28 cellular contexts compared by ENCODE assay signal in the genomic region with DNA sequence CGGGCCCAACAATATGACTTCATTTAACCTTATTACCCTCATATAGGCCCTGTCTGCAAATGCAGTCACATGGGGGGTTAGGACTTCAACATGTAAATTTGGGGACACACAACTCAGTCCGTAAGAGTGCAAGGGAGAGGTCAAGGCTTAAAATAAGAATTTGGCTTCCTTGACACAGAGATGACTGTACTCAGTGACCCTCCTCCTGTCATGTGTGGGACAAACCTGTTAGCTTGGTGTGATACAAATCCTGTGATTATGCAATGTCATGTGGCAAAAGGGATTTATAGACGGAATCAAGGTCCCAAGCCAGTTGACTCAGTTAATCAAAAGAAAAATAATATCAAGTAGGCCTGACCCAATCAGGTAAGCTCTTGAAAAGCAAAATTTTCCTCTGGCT. TPM values are rescaled to one million over a fixed set of nuclear protein-coding genes. Genes with fewer than 3 reads are reported as not detected.
DNase-seq lines count a peak whose midpoint lies in the region; ATAC-seq, FAIRE-seq and TF ChIP-seq lines count a peak whose summit lies in the region.
"Had no signal": no experiment of that assay in that cellular context is flagged by ENCODE, and none has a peak within 500 bp of the region (broad histone marks: within the 10 kb centered on the region; RNA-seq: fewer than 3 reads in every experiment).

No MANE protein-coding gene starts in this region.

- no peaks in the 10 kb centered on the region for H3K9me3 ChIP-seq in HepG2 (ENCODE audit: low read length)
- no peaks in the 10 kb centered on the region for H3K9me3 ChIP-seq in right lobe of liver
- H3K9me3 ChIP-seq in adrenal gland (replicated peaks in 1 of 3) = no peaks in the 10 kb centered on the region
- H3K9me3 ChIP-seq in esophagus (ENCODE audit: control insufficient read depth in 2 of 2, insufficient read depth in 1 of 2, low read depth in 1 of 2, low read length in 1 of 2) = no peaks in the 10 kb centered on the region
- H3K9me3 ChIP-seq in osteoblast (ENCODE audit: low read depth, low read length) = no peaks in the 10 kb centered on the region
- H3K9me3 ChIP-seq: BE2C, BLaER1 had no signal

- POLR2A ChIA-PET in HepG2 (lab: Yijun Ruan, JAX) = interaction anchor here (1.7 kb wide), 1 partner anchor 30 kb away, joined by 4 read pairs; no protein-coding TSS in a partner anchor

- H3K27me3 ChIP-seq in HepG2 (ENCODE audit: control insufficient read depth in 1 of 2, insufficient read depth in 2 of 2, low read length in 2 of 2) = peaks cover 3 to 49% of the 10 kb centered on the region in 2 experiments
- H3K27me3 ChIP-seq in right lobe of liver = no peaks in the 10 kb centered on the region
- no peaks in the 10 kb centered on the region for H3K27me3 ChIP-seq in adrenal gland
- no peaks in the 10 kb centered on the region for H3K27me3 ChIP-seq in esophagus (ENCODE audit: control insufficient read depth in 1 of 2, insufficient read depth in 2 of 2, low read length in 2 of 2)
- H3K27me3 ChIP-seq in osteoblast (ENCODE audit: insufficient read depth, low read length) = no peaks in the 10 kb centered on the region
- H3K27me3 ChIP-seq: BE2C, BLaER1 had no signal

- no peak overlapping the region for H3K4me2 ChIP-seq in HepG2 (ENCODE audit: low read depth, low read length)
- no peak overlapping the region for H3K4me2 ChIP-seq in osteoblast (ENCODE audit: insufficient read depth, low read length)
- H3K4me2 ChIP-seq: BLaER1 had no signal

- H2AFZ ChIP-seq in HepG2 (ENCODE audit: low read length) (no peak overlapping the region), osteoblast (ENCODE audit: low read length) (no peak overlapping the region)

- no peak overlapping the region for H3K4me3 ChIP-seq in HepG2 (replicated peaks in 1 of 3; ENCODE audit: insufficient read depth in 1 of 3, low read depth in 2 of 3, low read length in 3 of 3)
- no peak overlapping the region for H3K4me3 ChIP-seq in right lobe of liver
- no peak overlapping the region for H3K4me3 ChIP-seq in adrenal gland
- no peak overlapping the region for H3K4me3 ChIP-seq in esophagus (ENCODE audit: low read depth in 1 of 2, low read length in 2 of 2)
- H3K4me3 ChIP-seq in osteoblast (ENCODE audit: insufficient read depth, low read length) = no peak overlapping the region
- H3K4me3 ChIP-seq: BLaER1, GM12878 had no signal

- TF ChIP-seq POLR2A in HepG2 (IDR thresholded peaks at IDR 0.05; ENCODE audit: insufficient read depth in 1 of 2, low read depth in 2 of 2, low read length in 2 of 2) (no peak), right lobe of liver (IDR thresholded peaks at IDR 0.05) (no peak), adrenal gland (IDR thresholded peaks at IDR 0.05) (no peak)

- WGBS in HepG2 (ENCODE audit: low lambda C conversion rate) = 41% methylated on average over 3 of the region's 3 CpGs
- 94% methylated on average over 2 of the region's 3 CpGs for WGBS in right lobe of liver (ENCODE audit: insufficient coverage, low coverage, low lambda C conversion rate, missing lambda C conversion rate)
- 42 to 52% (median 48%) methylated on average over 3 of the region's 3 CpGs for WGBS in adrenal gland, 4 donors
- WGBS in esophagus, 2 donors = 76 to 82% methylated on average over 3 of the region's 3 CpGs

- H3K27ac ChIP-seq in HepG2 (ENCODE audit: extremely low read length, insufficient read depth, low read length) (no peak overlapping the region), right lobe of liver (no peak overlapping the region), adrenal gland (peak overlapping the region in 4 of 5 donors; percentile 20 to 97 (median 70)), esophagus (ENCODE audit: low read depth in 2 of 2, low read length in 1 of 2) (peak overlapping the region; percentile 30 to 80), osteoblast (ENCODE audit: low read depth, low read length) (no peak overlapping the region)
- H3K27ac ChIP-seq: BLaER1 had no signal

- H4K20me1 ChIP-seq in HepG2 (ENCODE audit: insufficient read depth, low read length) (no peaks in the 10 kb centered on the region), osteoblast (ENCODE audit: insufficient read depth, low read length) (no peaks in the 10 kb centered on the region)
- H4K20me1 ChIP-seq: BLaER1 had no signal

- peaks cover 36% of the 10 kb centered on the region for H3K4me1 ChIP-seq in HepG2 (ENCODE audit: insufficient read depth, low read length)
- H3K4me1 ChIP-seq in right lobe of liver = no peaks in the 10 kb centered on the region
- peaks cover 7 to 12% of the 10 kb centered on the region in 2 donors for H3K4me1 ChIP-seq in adrenal gland (replicated peaks in 1 of 2)
- peaks cover 2 to 7% of the 10 kb centered on the region in 2 donors for H3K4me1 ChIP-seq in esophagus (ENCODE audit: control insufficient read depth in 2 of 2, insufficient read depth in 2 of 2, low read length in 1 of 2)
- no peaks in the 10 kb centered on the region for H3K4me1 ChIP-seq in osteoblast (ENCODE audit: insufficient read depth, low read length)
- H3K4me1 ChIP-seq: BE2C, BLaER1 had no signal

- in situ Hi-C loops in HepG2 (cut with HindIII; ENCODE audit: extremely low pct_ligation_motif_present, low pct_unique_long_range_greater_than_20kb) = no loop called here

- DNase-seq in HepG2 (ENCODE audit: low spot score) = no peak
- DNase-seq in right lobe of liver = no peak
- peak in 4 of 7 donors; percentile 47 to 72 (median 63) for DNase-seq in adrenal gland
- peak; percentile 41 for DNase-seq in osteoblast (ENCODE audit: insufficient read length, low spot score, missing footprints)
- DNase-seq in NCI-H128 (lab: John Stamatoyannopoulos, UW; ENCODE audit: unreplicated experiment) = no peak
- DNase-seq in SKM-1 treated with dmso at 0.1 percent for 144 hours (lab: John Stamatoyannopoulos, UW; ENCODE audit: unreplicated experiment) = no peak
- DNase-seq: 8988T; ACHN; BE2C; C1 segment of cervical spinal cord; CD4-positive, alpha-beta memory T cell; CD4-positive, CD25-positive, alpha-beta regulatory T cell; CD8-positive, alpha-beta memory T cell; COR-L47; DMS 273 treated with DMSO at 0.1 percent for 48 hours; DMS153; DMS53; DMS79; DND-41; EL; GDM1 had no signal

- H3K79me2 ChIP-seq in HepG2 (ENCODE audit: insufficient read depth, low read length) = no peaks in the 10 kb centered on the region
- H3K79me2 ChIP-seq in osteoblast (ENCODE audit: insufficient read depth, low read length) = no peaks in the 10 kb centered on the region

- no peak for FAIRE-seq in HepG2 (lab: Jason Lieb, UNC)
- FAIRE-seq: A204.1, GM12878, GM12892, GM18507 had no signal

- H3K9ac ChIP-seq in HepG2 (ENCODE audit: insufficient read depth, low read depth, low read length) = no peak overlapping the region
- H3K9ac ChIP-seq: BLaER1 had no signal

- H3K36me3 ChIP-seq in HepG2 (replicated peaks in 1 of 2; ENCODE audit: control insufficient read depth in 1 of 2, insufficient read depth in 2 of 2, low read length in 2 of 2) (no peaks in the 10 kb centered on the region), right lobe of liver (no peaks in the 10 kb centered on the region), adrenal gland (replicated peaks in 1 of 2) (no peaks in the 10 kb centered on the region), esophagus (ENCODE audit: control insufficient read depth in 2 of 2, insufficient read depth in 2 of 2, low read length in 1 of 2) (no peaks in the 10 kb centered on the region), osteoblast (ENCODE audit: insufficient read depth, low read length) (no peaks in the 10 kb centered on the region)
- H3K36me3 ChIP-seq: BE2C, BLaER1 had no signal

- ATAC-seq in HepG2 = no peak
- no peak for ATAC-seq in right lobe of liver
- ATAC-seq in HG03039 (IDR thresholded peaks at IDR 0.05; ENCODE audit: unreplicated experiment) = no peak
- ATAC-seq: GM12878 had no signal

- CTCF ChIA-PET in HepG2 (lab: Yijun Ruan, JAX; ENCODE audit: low intra/inter-chr PET ratio, low total read pairs) = no interaction called here

- no peak for TF ChIP-seq CTCF in HepG2 (CRISPR knock-in tag; IDR thresholded peaks at IDR 0.05)
- no peak for TF ChIP-seq CTCF in right lobe of liver (IDR thresholded peaks at IDR 0.05)
- TF ChIP-seq CTCF in adrenal gland (IDR thresholded peaks at IDR 0.05) = no peak
- no peak for TF ChIP-seq CTCF in osteoblast (IDR thresholded peaks at IDR 0.05; ENCODE audit: extremely low read depth, low read depth, low read length)

- intact Hi-C loops in HepG2 (cut with micrococcal nuclease; ENCODE audit: unreplicated experiment) = no loop called here
- intact Hi-C loops in right lobe of liver (cut with DNase I) = no loop called here
- intact Hi-C loops in adrenal gland (cut with DNase I) = no loop called here

- no peak for TF ChIP-seq RAD21 in HepG2 (CRISPR knock-in tag; IDR thresholded peaks at IDR 0.05)

- no TSS peak for BruUV-seq in HepG2 (replicated peaks; lab: Mats Ljungman, UMichigan)

- TF ChIP-seq EP300 in HepG2 (IDR thresholded peaks at IDR 0.05; ENCODE audit: low read depth in 2 of 2, low read length in 2 of 2) = no peak
- no peak for TF ChIP-seq EP300 in HepG2 (CRISPR knock-in tag; IDR thresholded peaks at IDR 0.05; ENCODE audit: borderline replicate concordance)

RNA-seq across cellular contexts. Expression of gene GTPBP4, which starts 25.9 kb away (rescaled TPM):
- 85.5 and 101 TPM in 2 replicates for total RNA-seq in HepG2 (2016; rRNA removed; fragmentation: Illumina TruSeq; extraction: Trizol)
- total RNA-seq in HepG2 (2016; cell fraction: cytosol; rRNA removed; fragmentation: Illumina TruSeq; extraction: Trizol; ENCODE audit: low read depth) = 9.2 and 10.8 TPM in 2 replicates
- total RNA-seq in HepG2 (2016; cell fraction: insoluble cytoplasmic fraction; rRNA removed; fragmentation: Illumina TruSeq; extraction: Trizol) = 73.1 and 98.3 TPM in 2 replicates
- total RNA-seq in HepG2 (2016; cell fraction: membrane; rRNA removed; fragmentation: Illumina TruSeq; extraction: Trizol) = 17.2 and 23.2 TPM in 2 replicates
- total RNA-seq in HepG2 (2016; cell fraction: nucleus; rRNA removed; fragmentation: Illumina TruSeq; extraction: Trizol) = 61.0 and 70.2 TPM in 2 replicates
- 20.1 and 24.1 TPM in 2 replicates for polyA plus RNA-seq in HepG2 (2011; rRNA removed)
- polyA plus RNA-seq in HepG2 (2011; cell fraction: cytosol; rRNA removed) = 9.2 and 11.6 TPM in 2 replicates
- polyA plus RNA-seq in HepG2 (2011; cell fraction: nucleus; rRNA removed) = 31.1 and 31.6 TPM in 2 replicates
- 37.7 and 40.3 TPM in 2 replicates for polyA plus RNA-seq in HepG2 (2012)
- 3.6 and 4.3 TPM in 2 replicates for polyA plus RNA-seq in HepG2 (2016; cell fraction: cytosol; fragmentation: Illumina TruSeq; extraction: Trizol; ENCODE audit: low read depth)
- 116 and 119 TPM in 2 replicates for polyA plus RNA-seq in HepG2 (2016; cell fraction: insoluble cytoplasmic fraction; fragmentation: Illumina TruSeq; extraction: Trizol; ENCODE audit: low read depth)
- polyA plus RNA-seq in HepG2 (2016; cell fraction: membrane; fragmentation: Illumina TruSeq; extraction: Trizol; ENCODE audit: low read depth) = 8.8 and 12.3 TPM in 2 replicates
- polyA plus RNA-seq in HepG2 (2016; cell fraction: nucleus; fragmentation: Illumina TruSeq; extraction: Trizol; ENCODE audit: insufficient read depth, low read depth) = 109 and 116 TPM in 2 replicates
- 35.4 and 59.3 TPM in 2 replicates for polyA minus RNA-seq in HepG2 (2011; rRNA and poly(A)+ RNA removed; ENCODE audit: low replicate concordance)
- 14.2 and 15.8 TPM in 2 replicates for polyA minus RNA-seq in HepG2 (2011; cell fraction: cytosol; rRNA and poly(A)+ RNA removed)
- polyA minus RNA-seq in HepG2 (2011; cell fraction: nucleus; rRNA and poly(A)+ RNA removed) = 62.8 and 65.3 TPM in 2 replicates
- 10 to 100 TPM in 5 of 6 experiments, 1 to 10 TPM in 1; 6.6 to 18.6 (median 15.4) TPM for total RNA-seq in right lobe of liver
- total RNA-seq in adrenal gland = 100 to 1,000 TPM in 1 of 8 donors, 10 to 100 TPM in 7; 15.2 to 134 (median 29.9) TPM
- 100 to 1,000 TPM in 1 of 3 donors, 10 to 100 TPM in 2; 25.9 to 196 (median 33.8) TPM for polyA plus RNA-seq in adrenal gland
- polyA plus RNA-seq in esophagus = 10 to 100 TPM in 1 of 2 donors, 1 to 10 TPM in 1; 9.8 to 29.4 TPM
- total RNA-seq in osteoblast = 25.0 and 27.1 TPM in 2 replicates

RNA-seq across cellular contexts. Expression of gene LARP4B, which starts 30.8 kb away (rescaled TPM):
- total RNA-seq in HepG2 (2016; rRNA removed; fragmentation: Illumina TruSeq; extraction: Trizol) (19.5 and 23.6 TPM in 2 replicates), right lobe of liver (10 to 100 TPM; 22.4 to 35.9 (median 31.7) TPM), adrenal gland (100 to 1,000 TPM in 2 of 8 donors, 10 to 100 TPM in 6; 33.7 to 145 (median 80.6) TPM), osteoblast (44.5 and 46.0 TPM in 2 replicates)
- total RNA-seq in HepG2 (2016; cell fraction: cytosol; rRNA removed; fragmentation: Illumina TruSeq; extraction: Trizol; ENCODE audit: low read depth) = 14.7 and 23.0 TPM in 2 replicates
- 19.2 and 20.0 TPM in 2 replicates for total RNA-seq in HepG2 (2016; cell fraction: insoluble cytoplasmic fraction; rRNA removed; fragmentation: Illumina TruSeq; extraction: Trizol)
- 15.0 and 15.8 TPM in 2 replicates for total RNA-seq in HepG2 (2016; cell fraction: membrane; rRNA removed; fragmentation: Illumina TruSeq; extraction: Trizol)
- total RNA-seq in HepG2 (2016; cell fraction: nucleus; rRNA removed; fragmentation: Illumina TruSeq; extraction: Trizol) = 26.7 and 30.9 TPM in 2 replicates
- polyA plus RNA-seq in HepG2 (2011; rRNA removed) (29.4 and 30.2 TPM in 2 replicates), adrenal gland (10 to 100 TPM; 17.2 to 63.0 (median 18.1) TPM), esophagus (10 to 100 TPM; 19.7 to 22.4 TPM)
- 17.2 and 19.1 TPM in 2 replicates for polyA plus RNA-seq in HepG2 (2011; cell fraction: cytosol; rRNA removed)
- 47.0 and 50.9 TPM in 2 replicates for polyA plus RNA-seq in HepG2 (2011; cell fraction: nucleus; rRNA removed)
- 21.6 and 23.2 TPM in 2 replicates for polyA plus RNA-seq in HepG2 (2012)
- polyA plus RNA-seq in HepG2 (2016; cell fraction: cytosol; fragmentation: Illumina TruSeq; extraction: Trizol; ENCODE audit: low read depth) = 0.96 and 1.0 TPM in 2 replicates
- 20.6 and 24.1 TPM in 2 replicates for polyA plus RNA-seq in HepG2 (2016; cell fraction: insoluble cytoplasmic fraction; fragmentation: Illumina TruSeq; extraction: Trizol; ENCODE audit: low read depth)
- 4.4 and 4.9 TPM in 2 replicates for polyA plus RNA-seq in HepG2 (2016; cell fraction: membrane; fragmentation: Illumina TruSeq; extraction: Trizol; ENCODE audit: low read depth)
- 31.6 and 31.8 TPM in 2 replicates for polyA plus RNA-seq in HepG2 (2016; cell fraction: nucleus; fragmentation: Illumina TruSeq; extraction: Trizol; ENCODE audit: insufficient read depth, low read depth)
- 61.5 and 94.1 TPM in 2 replicates for polyA minus RNA-seq in HepG2 (2011; rRNA and poly(A)+ RNA removed; ENCODE audit: low replicate concordance)
- 27.4 and 36.0 TPM in 2 replicates for polyA minus RNA-seq in HepG2 (2011; cell fraction: cytosol; rRNA and poly(A)+ RNA removed)
- 92.4 and 94.1 TPM in 2 replicates for polyA minus RNA-seq in HepG2 (2011; cell fraction: nucleus; rRNA and poly(A)+ RNA removed)

Comparison
In these comparisons a context has a peak if more than half of its experiments do, and no peak if none do; other contexts are left out.
1. DNase-seq: peak in adrenal gland (4 of 7) and osteoblast (single experiment); none in HepG2 (single experiment), right lobe of liver (0 of 3), NCI-H128 (single experiment) and SKM-1 treated with dmso at 0.1 percent for 144 hours (single experiment).
2. H3K27ac ChIP-seq: peak in adrenal gland (4 of 5) and esophagus (2 of 2); none in HepG2 (single experiment), right lobe of liver (0 of 3) and osteoblast (single experiment).